8 cellular contexts compared by ENCODE assay signal in the genomic region with DNA sequence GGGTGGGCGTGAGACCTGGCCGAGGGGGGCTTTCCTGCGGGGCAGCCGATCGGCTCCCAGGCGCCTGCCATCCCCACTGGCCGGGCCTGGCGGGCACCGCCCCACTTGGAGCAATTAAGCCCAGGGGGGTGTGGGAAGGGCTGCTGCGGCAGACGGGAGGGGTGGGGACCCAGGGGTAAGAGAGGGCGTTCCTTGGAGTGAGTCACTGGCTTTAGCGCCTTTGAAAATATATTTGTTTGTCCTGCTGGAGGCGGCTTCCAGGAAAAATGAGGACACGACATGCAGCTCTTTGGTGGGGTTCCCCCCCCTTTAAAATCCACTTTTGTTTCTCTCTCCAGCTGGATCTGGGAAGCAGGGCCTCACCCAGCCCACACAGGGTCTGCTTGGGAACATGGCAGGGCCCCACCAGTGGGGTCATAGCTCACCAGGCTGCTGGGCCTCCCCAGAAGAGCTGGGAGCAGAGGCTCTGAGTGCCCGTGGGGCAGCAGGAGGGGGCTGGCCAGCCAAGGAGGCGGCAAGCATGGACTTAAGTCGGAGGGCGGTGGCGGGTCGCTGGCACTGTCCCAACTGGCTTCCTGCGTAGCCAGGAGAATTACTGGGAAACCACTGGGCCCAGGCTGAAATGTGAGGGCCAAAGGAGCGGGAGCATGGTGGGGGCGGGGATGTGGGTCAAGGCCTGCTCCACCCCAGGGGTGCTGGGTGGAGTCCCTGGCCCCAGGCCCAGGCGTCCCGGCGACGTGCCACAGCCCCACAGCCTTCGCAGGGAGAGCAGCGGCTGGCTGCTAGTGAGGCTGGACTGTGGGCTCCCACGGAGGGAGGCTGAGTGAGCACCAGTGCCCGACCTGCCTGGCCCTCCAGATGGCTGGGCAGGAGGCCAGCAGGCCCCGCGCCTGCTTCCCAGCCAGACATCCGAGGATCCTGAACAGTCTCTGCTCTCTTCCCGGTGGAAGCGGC.
DNase-seq lines count a peak whose midpoint lies in the region; ATAC-seq and TF ChIP-seq lines count a peak whose summit lies in the region.

No MANE protein-coding gene starts in this region.

- H3K27me3 ChIP-seq in body of pancreas = no peaks in the 10 kb centered on the region
- no peaks in the 10 kb centered on the region for H3K27me3 ChIP-seq in smooth muscle cell (ENCODE audit: low read depth)

- H3K4me3 ChIP-seq in body of pancreas (no peak overlapping the region), smooth muscle cell (no peak overlapping the region)

- H2AFZ ChIP-seq in smooth muscle cell (ENCODE audit: low read depth) = no peak overlapping the region

- peak in 2 of 3 donors; percentile 28 to 40 for TF ChIP-seq POLR2A in body of pancreas (IDR thresholded peaks at IDR 0.05)

- peaks cover 23% of the 10 kb centered on the region for H3K79me2 ChIP-seq in smooth muscle cell (ENCODE audit: low read depth)

- H3K36me3 ChIP-seq in body of pancreas (replicated peaks in 1 of 2; ENCODE audit: insufficient read depth in 1 of 2, low read depth in 2 of 2) (peaks cover 0 to 8% of the 10 kb centered on the region in 2 donors), smooth muscle cell (ENCODE audit: low read depth) (peaks cover 3% of the 10 kb centered on the region)

- H3K9ac ChIP-seq in smooth muscle cell (ENCODE audit: low read depth) = peak overlapping the region; percentile 39

- peaks cover 18% of the 10 kb centered on the region for H4K20me1 ChIP-seq in smooth muscle cell (ENCODE audit: low read depth)

- H3F3A ChIP-seq in smooth muscle cell (ENCODE audit: low read depth) = peaks cover 21% of the 10 kb centered on the region

- DNase-seq in AG09319 (ENCODE audit: extremely low read depth, low read depth) (peak; percentile 90), LoVo (ENCODE audit: low spot score) (peak; percentile 96), body of pancreas (peak; percentile 78 to 95 (median 84)), iPS-NIHi11 (ENCODE audit: low spot score) (peak; percentile 68), smooth muscle cell (lab: John Stamatoyannopoulos, UW; ENCODE audit: unreplicated experiment) (peak; percentile 81), CD1c-positive myeloid dendritic cell (ENCODE audit: extremely low spot score) (no peak)
- no peak for DNase-seq in activated CD4-positive, alpha-beta T cell treated with anti-CD3 and anti-CD28 coated beads, Interleukin-2, amount 50 U/mL, for 48 hours

- no peaks in the 10 kb centered on the region for H3K9me3 ChIP-seq in body of pancreas
- no peaks in the 10 kb centered on the region for H3K9me3 ChIP-seq in smooth muscle cell (replicated peaks; ENCODE audit: low read depth)

- H3K4me2 ChIP-seq in smooth muscle cell = peak overlapping the region; percentile 71

- H3K27ac ChIP-seq in body of pancreas = peak overlapping the region; percentile 84 to 96 (median 89)
- peak overlapping the region; percentile 90 for H3K27ac ChIP-seq in smooth muscle cell (ENCODE audit: low read depth)

- intact Hi-C loops in body of pancreas (cut with DNase I) = no loop called here

- H3K4me1 ChIP-seq in body of pancreas (peaks cover 32% of the 10 kb centered on the region), smooth muscle cell (ENCODE audit: low read depth) (peaks cover 9% of the 10 kb centered on the region)

- ATAC-seq in body of pancreas = peak; percentile 75
- no peak for ATAC-seq in GM21528 (IDR thresholded peaks at IDR 0.05; ENCODE audit: low FRiP score, unreplicated experiment)

- TF ChIP-seq CTCF in AG09319 (IDR thresholded peaks at IDR 0.05; ENCODE audit: low read depth, low read length) (no peak), body of pancreas (IDR thresholded peaks at IDR 0.05) (peak in 2 of 7 experiments; percentile 9 to 18), smooth muscle cell (IDR thresholded peaks at IDR 0.05; ENCODE audit: borderline replicate concordance, insufficient read depth, poor library complexity, severe bottlenecking) (no peak)

- WGBS in body of pancreas, 2 donors = 36 to 41% methylated on average over 11 to 34 of the region's 37 CpGs
- WGBS in smooth muscle cell (ENCODE audit: low lambda C conversion rate) = 11% methylated on average over 28 of the region's 37 CpGs

Comparison
In these comparisons a context has a peak if more than half of its experiments do, and no peak if none do; other contexts are left out.
1. DNase-seq: peak in AG09319 (single experiment), LoVo (single experiment), body of pancreas (4 of 4), iPS-NIHi11 (single experiment) and smooth muscle cell (single experiment); none in CD1c-positive myeloid dendritic cell (single experiment) and activated CD4-positive, alpha-beta T cell treated with anti-CD3 and anti-CD28 coated beads, Interleukin-2, amount 50 U/mL, for 48 hours (0 of 2).